8 cellular contexts compared by ENCODE assay signal in the genomic region with DNA sequence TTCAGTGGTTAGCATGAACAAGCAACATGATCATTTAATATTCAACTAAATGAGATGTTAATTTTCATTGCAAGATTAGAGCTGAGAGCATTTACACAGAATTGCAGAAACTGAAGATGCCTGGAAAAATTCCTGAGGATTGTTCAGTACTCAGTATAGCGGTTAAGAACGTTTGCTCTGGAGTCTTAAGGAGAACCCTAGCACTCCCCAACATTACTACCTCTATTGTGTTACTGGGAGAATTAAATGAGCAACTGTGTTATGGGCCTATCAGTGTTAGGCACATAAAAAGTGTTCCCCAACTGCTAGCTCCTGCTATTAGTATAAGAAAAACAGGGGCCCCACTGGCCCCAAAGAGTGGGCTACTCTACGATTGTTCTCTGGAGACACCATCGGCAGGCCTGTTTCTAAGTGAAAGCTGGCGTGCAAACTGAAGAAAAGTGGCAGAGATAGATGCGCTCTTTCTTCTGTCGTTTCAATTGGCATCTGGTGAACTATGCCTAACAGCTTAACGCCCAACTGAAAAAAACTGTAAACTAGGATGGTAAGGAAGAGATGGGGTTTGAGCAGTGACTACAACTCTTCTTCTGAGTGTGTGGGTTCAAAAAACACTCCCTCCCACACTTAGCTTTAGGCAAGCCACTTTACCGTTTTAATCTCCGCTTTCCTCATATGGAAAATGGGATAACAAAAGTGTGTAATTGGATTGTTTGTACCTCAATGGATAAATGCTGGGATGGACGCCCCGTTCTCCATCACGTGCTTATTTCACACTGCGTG. TPM values are rescaled to one million over a fixed set of nuclear protein-coding genes. Genes with fewer than 3 reads are reported as not detected.
DNase-seq lines count a peak whose midpoint lies in the region; ATAC-seq and TF ChIP-seq lines count a peak whose summit lies in the region.

No MANE protein-coding gene starts in this region.

- peaks cover 8% of the 10 kb centered on the region; the same call in 1 of the 2 replicates for H4K20me1 ChIP-seq in DND-41 (ENCODE audit: insufficient read depth, low read length)

- in situ Hi-C loops in Panc1 (cut with HindIII; ENCODE audit: low pct_unique_long_range_greater_than_20kb, low sequenced_read_pairs), result no loop called here

- no peak for ATAC-seq in DND-41 (ENCODE audit: insufficient read depth, low read depth)
- no peak for ATAC-seq in Panc1
- no peak for ATAC-seq in HG02885 (IDR thresholded peaks at IDR 0.05; ENCODE audit: poor library complexity, unreplicated experiment)

- peak overlapping the region; percentile 77 for H3K9ac ChIP-seq in DND-41 (ENCODE audit: low read depth, low read length)

- peak overlapping the region; percentile 85 for H2AFZ ChIP-seq in DND-41 (ENCODE audit: low read depth, low read length)

- H3K79me2 ChIP-seq in DND-41 (ENCODE audit: insufficient read depth, low read length), result peaks cover 50% of the 10 kb centered on the region

- intact Hi-C loops in Panc1 (cut with micrococcal nuclease; ENCODE audit: unreplicated experiment), result no loop called here
- intact Hi-C loops in ovary (cut with DNase I), result loop anchor here in 2 of 4 donors (10.0 kb wide), 1 partner anchor 52 kb away; no protein-coding TSS in a partner anchor

- CTCF ChIA-PET in Panc1 (lab: Charles Lee), result no interaction called here

- H3K27me3 ChIP-seq in DND-41 (ENCODE audit: insufficient read depth, low read length, poor library complexity), result no peaks in the 10 kb centered on the region
- no peaks in the 10 kb centered on the region for H3K27me3 ChIP-seq in Panc1 (ENCODE audit: control insufficient read depth, insufficient read depth, low read length)
- H3K27me3 ChIP-seq in ovary, result no peaks in the 10 kb centered on the region

- peaks cover 49% of the 10 kb centered on the region for H3K4me1 ChIP-seq in DND-41 (ENCODE audit: insufficient read depth, low read length)
- H3K4me1 ChIP-seq in Panc1 (ENCODE audit: control insufficient read depth, insufficient read depth, low read length), result peaks cover 42% of the 10 kb centered on the region
- H3K4me1 ChIP-seq in ovary (ENCODE audit: insufficient read depth), result peaks cover 5% of the 10 kb centered on the region

- peak overlapping the region; percentile 87 for H3K4me2 ChIP-seq in DND-41 (ENCODE audit: insufficient read depth, low read length)

- DNase-seq in DND-41, result peak; percentile 16
- DNase-seq in Panc1 (ENCODE audit: low read depth, low spot score), result no peak
- no peak for DNase-seq in epithelial cell of esophagus (ENCODE audit: low read depth)
- DNase-seq in ovary, result no peak
- DNase-seq in C1 segment of cervical spinal cord (lab: John Stamatoyannopoulos, UW), result no peak
- no peak for DNase-seq in DMS79 treated with DMSO at 0.1 percent for 48 hours (lab: John Stamatoyannopoulos, UW)
- no peak for DNase-seq in NCI-H128 (lab: John Stamatoyannopoulos, UW; ENCODE audit: unreplicated experiment)

- H3K4me3 ChIP-seq in DND-41 (ENCODE audit: low read depth in 1 of 2, low read length in 2 of 2) (peak overlapping the region; percentile 75 to 77), Panc1 (ENCODE audit: low read depth in 2 of 2, low read length in 2 of 2) (peak overlapping the region; percentile 62 to 84), epithelial cell of esophagus (ENCODE audit: low read length) (peak overlapping the region; percentile 74), ovary (peak overlapping the region; percentile 87)

- TF ChIP-seq EP300 in ovary (IDR thresholded peaks at IDR 0.05), result no peak

- 33 to 43% (median 40%) methylated on average over 14 of the region's 14 CpGs for WGBS in ovary, 3 donors

- no TSS peak for BruUV-seq in Panc1 (replicated peaks; lab: Mats Ljungman, UMichigan)

- no peak for TF ChIP-seq CTCF in DND-41 (IDR thresholded peaks at IDR 0.05; ENCODE audit: borderline replicate concordance, extremely low read depth, low read length, poor library complexity, severe bottlenecking)
- no peak for TF ChIP-seq CTCF in Panc1 (IDR thresholded peaks at IDR 0.05)
- TF ChIP-seq CTCF in epithelial cell of esophagus (IDR thresholded peaks at IDR 0.05; ENCODE audit: insufficient read depth, low read depth, low read length, missing control alignments), result no peak
- TF ChIP-seq CTCF in ovary (IDR thresholded peaks at IDR 0.05), result no peak

- no peaks in the 10 kb centered on the region for H3K36me3 ChIP-seq in DND-41 (ENCODE audit: insufficient read depth, low read length)
- H3K36me3 ChIP-seq in Panc1 (ENCODE audit: control insufficient read depth, insufficient read depth, low read length), result peaks cover 6% of the 10 kb centered on the region
- H3K36me3 ChIP-seq in ovary, result no peaks in the 10 kb centered on the region

- no peaks in the 10 kb centered on the region for H3K9me3 ChIP-seq in DND-41 (ENCODE audit: insufficient read depth, low read length, severe bottlenecking)
- H3K9me3 ChIP-seq in Panc1 (ENCODE audit: control insufficient read depth, insufficient read depth, low read depth, low read length), result no peaks in the 10 kb centered on the region
- H3K9me3 ChIP-seq in ovary, result no peaks in the 10 kb centered on the region

- POLR2A ChIA-PET in Panc1 (lab: Charles Lee), result no interaction called here

- no peak for TF ChIP-seq POLR2A in ovary (IDR thresholded peaks at IDR 0.05)

- H3K27ac ChIP-seq in DND-41 (ENCODE audit: low read length) (peak overlapping the region; percentile 65; the same call in 1 of the 2 replicates), Panc1 (ENCODE audit: low read length) (peak overlapping the region; percentile 85), ovary (no peak overlapping the region)

RNA-seq across cellular contexts. Expression of gene CDR2, which starts 1.3 kb away (rescaled TPM):
- total RNA-seq in Panc1 (2021; ENCODE audit: unreplicated experiment), result 35.7 TPM
- polyA plus RNA-seq in Panc1 (2012; ENCODE audit: insufficient read length), result 21.2 TPM
- total RNA-seq in ovary, result 10 to 100 TPM; 14.3 to 30.3 (median 23.7) TPM
- 10 to 100 TPM; 12.7 to 22.9 TPM for polyA plus RNA-seq in ovary

Comparison
In these comparisons a context has a peak if more than half of its experiments do, and no peak if none do; other contexts are left out.
1. H3K27ac ChIP-seq: peak in DND-41 (single experiment) and Panc1 (single experiment); none in ovary (0 of 2).
2. Peak in every context shown above with its lines, with median percentiles within 50 percentile points of each other: H3K4me3 ChIP-seq.